27 cellular contexts compared by ENCODE assay signal in genomic region chr1:207860531-207860930, GRCh38. TPM values are rescaled to one million over a fixed set of nuclear protein-coding genes. Genes with fewer than 3 reads are reported as not detected.
A peak's percentile ranks its signal among the peaks of the same experiment; 100 is the strongest.
DNase-seq lines count a peak whose midpoint lies in the region; TF ChIP-seq lines count a peak whose summit lies in the region.
"Had no signal": no experiment of that assay in that cellular context is flagged by ENCODE, and none has a peak within 500 bp of the region (broad histone marks: within the 10 kb centered on the region; RNA-seq: fewer than 3 reads in every experiment).

No MANE protein-coding gene starts in this region.

- intact Hi-C loops in vagina (cut with DNase I): no loop called here
- intact Hi-C loops in CD14-positive monocyte (cut with micrococcal nuclease): no loop called here

- no peak for TF ChIP-seq CTCF in neutrophil (IDR thresholded peaks at IDR 0.05)
- TF ChIP-seq CTCF in vagina (IDR thresholded peaks at IDR 0.05): no peak
- no peak for TF ChIP-seq CTCF in CD14-positive monocyte (IDR thresholded peaks at IDR 0.05)

- H3K27me3 Mint-ChIP-seq in CD14-positive monocyte (ENCODE audit: low read depth in 3 of 3): peaks cover 0 to 2% (median 0%) of the 10 kb centered on the region in 3 donors
- H3K27me3 Mint-ChIP-seq: IgD-negative memory B cell had no signal

- peaks cover 54% of the 10 kb centered on the region for H3K4me1 Mint-ChIP-seq in CD14-positive monocyte
- H3K4me1 Mint-ChIP-seq: GM23338, H9 had no signal

- H3K4me3 ChIP-seq in neutrophil (ENCODE audit: low read depth in 1 of 2, low read length in 1 of 2) (no peak overlapping the region), vagina (no peak overlapping the region)
- H3K4me3 ChIP-seq: GM23338 had no signal

- H3K36me3 Mint-ChIP-seq in CD14-positive monocyte: peaks cover 45 to 51% of the 10 kb centered on the region in 2 donors

- peak overlapping the region; percentile 50 for H3K27ac ChIP-seq in neutrophil
- peak overlapping the region; percentile 68 for H3K27ac ChIP-seq in vagina
- H3K27ac ChIP-seq: 22Rv1 had no signal

- TF ChIP-seq POLR2A in vagina (IDR thresholded peaks at IDR 0.05): no peak

- peaks cover 41% of the 10 kb centered on the region for H3K36me3 ChIP-seq in neutrophil
- H3K36me3 ChIP-seq in vagina: no peaks in the 10 kb centered on the region
- H3K36me3 ChIP-seq: BE2C had no signal

- H3K27me3 ChIP-seq in neutrophil (no peaks in the 10 kb centered on the region), vagina (no peaks in the 10 kb centered on the region)
- H3K27me3 ChIP-seq: BE2C had no signal

- peak; percentile 49 for DNase-seq in activated CD8-positive, alpha-beta memory T cell treated with anti-CD3 and anti-CD28 coated beads for 24 hours
- DNase-seq in activated CD8-positive, alpha-beta memory T cell treated with anti-CD3 and anti-CD28 coated beads, Interleukin-2, amount 50 U/mL, for 4 hours: no peak
- peak; percentile 11 for DNase-seq in ecto neural progenitor cell (ENCODE audit: low spot score)
- no peak for DNase-seq in vagina (ENCODE audit: extremely low spot score in 2 of 2)
- no peak for DNase-seq in activated CD4-positive, alpha-beta T cell treated with anti-CD3 and anti-CD28 coated beads, Interleukin-2, amount 50 U/mL, for 48 hours
- DNase-seq in CD14-positive monocyte (ENCODE audit: low spot score): no peak
- no peak for DNase-seq in HT-29 (ENCODE audit: low spot score)
- DNase-seq: BE2C; DMS53; H9; Kasumi-1; MV-4-11; NCI-H1105; NCI-H146; NCI-H1930; NCI-H2107; NCI-H446; NCI-H524 treated with DMSO at 0.1 percent for 48 hours; NCI-H774; NK-92 treated with Interleukin-12 subunit alpha and Interleukin-12 subunit beta, amount 100 ng/mL, for 24 hours; PC-3; SK-N-SH had no signal

- H3K9me3 Mint-ChIP-seq in CD14-positive monocyte: no peaks in the 10 kb centered on the region
- H3K9me3 Mint-ChIP-seq: GM23338, H9, IgD-negative memory B cell had no signal

- H3K27ac Mint-ChIP-seq in CD14-positive monocyte: no peak overlapping the region
- H3K27ac Mint-ChIP-seq: GM23338, H9 had no signal

- peaks cover 39 to 66% of the 10 kb centered on the region in 2 experiments for H3K4me1 ChIP-seq in neutrophil (ENCODE audit: control insufficient read depth in 1 of 2, insufficient read depth in 1 of 2, low read depth in 1 of 2, low read length in 1 of 2)
- peaks cover 91% of the 10 kb centered on the region for H3K4me1 ChIP-seq in vagina
- H3K4me1 ChIP-seq: BE2C had no signal

- H3K9me3 ChIP-seq in neutrophil: no peaks in the 10 kb centered on the region
- H3K9me3 ChIP-seq in vagina: no peaks in the 10 kb centered on the region
- H3K9me3 ChIP-seq: BE2C, SK-N-SH had no signal

- H3K4me3 Mint-ChIP-seq in CD14-positive monocyte: no peak overlapping the region
- H3K4me3 Mint-ChIP-seq: GM23338, H9, IgD-negative memory B cell had no signal

RNA-seq across cellular contexts. Expression of gene CD34, which starts 50.4 kb away (rescaled TPM):
- total RNA-seq in vagina: 57.5 TPM
- not detected for polyA plus RNA-seq in CD14-positive monocyte
- not detected in 2 replicates for total RNA-seq in HT-29 (2014; rRNA removed; shearing (Covaris generic))
- total RNA-seq: MCF 10A, PC-3 had no signal
- polyA plus RNA-seq: IgD-negative memory B cell had no signal

Comparison
In these comparisons a context has a peak if more than half of its experiments do, and no peak if none do; other contexts are left out.
1. DNase-seq: peak in activated CD8-positive, alpha-beta memory T cell treated with anti-CD3 and anti-CD28 coated beads for 24 hours (single experiment) and ecto neural progenitor cell (single experiment); none in activated CD8-positive, alpha-beta memory T cell treated with anti-CD3 and anti-CD28 coated beads, Interleukin-2, amount 50 U/mL, for 4 hours (single experiment), vagina (0 of 2), activated CD4-positive, alpha-beta T cell treated with anti-CD3 and anti-CD28 coated beads, Interleukin-2, amount 50 U/mL, for 48 hours (0 of 2), CD14-positive monocyte (single experiment) and HT-29 (single experiment).
2. RNA of gene CD34, which starts 50.4 kb away (total RNA-seq): 57.5 TPM in vagina (single experiment); not detected in HT-29; every median in the first group is over 10 times any median in the second.